ENCODE assay signal across 38 cellular contexts in genomic region chr3:157905885-157906284, GRCh38.
"Had no signal": no experiment of that assay in that cellular context is flagged by ENCODE, and none has a peak within 500 bp of the region (broad histone marks: within the 10 kb centered on the region; RNA-seq: fewer than 3 reads in every experiment).

No MANE protein-coding gene starts in this region.

- ATAC-seq: activated naive CD4-positive, alpha-beta T cell treated with anti-CD3 and anti-CD28 coated beads, Interleukin-2, amount 50 U/mL, for 72 hours; activated naive CD8-positive, alpha-beta T cell treated with anti-CD3 and anti-CD28 coated beads, Interleukin-2, amount 50 U/mL, for 24 hours; activated T-cell treated with anti-CD3 and anti-CD28 coated beads, Interleukin-2, amount 50 U/mL, for 4 hours; activated T-cell treated with anti-CD3 and anti-CD28 coated beads, Interleukin-2, amount 50 U/mL, for 72 hours; activated T-helper 17 cell treated with anti-CD3 and anti-CD28 coated beads, Interleukin-2, amount 50 U/mL, for 72 hours; body of pancreas had no signal

- H3K27ac ChIP-seq: adrenal gland, ascending aorta, body of pancreas, brain microvascular endothelial cell, breast epithelium, cardiac muscle cell had no signal

- H3K9me3 ChIP-seq: adrenal gland, body of pancreas had no signal

- H3K4me1 ChIP-seq: adrenal gland, ascending aorta, body of pancreas, breast epithelium had no signal

- H3K27me3 ChIP-seq: adrenal gland, ascending aorta, body of pancreas, brain microvascular endothelial cell, breast epithelium, cardiac muscle cell had no signal

- H3K4me3 ChIP-seq: adrenal gland, ascending aorta, body of pancreas, breast epithelium, cardiac muscle cell had no signal

- H3K36me3 ChIP-seq: adrenal gland, ascending aorta, brain microvascular endothelial cell, breast epithelium, cardiac muscle cell had no signal

- FAIRE-seq: astrocyte, bronchial epithelial cell had no signal

- DNase-seq: activated effector memory CD4-positive, alpha-beta T cell treated with anti-CD3 and anti-CD28 coated beads, Interleukin-2, amount 50 U/mL, for 16 hours; activated effector memory CD4-positive, alpha-beta T cell treated with Interleukin-2 at 50 U/mL for 16 hours; activated gamma-delta T cell; activated gamma-delta T cell treated with Interleukin-2 at 50 U/mL for 16 hours; activated naive CD4-positive, alpha-beta T cell; activated naive CD4-positive, alpha-beta T cell treated with anti-CD3 and anti-CD28 coated beads for 36 hours; activated naive CD4-positive, alpha-beta T cell treated with anti-CD3 and anti-CD28 coated beads, Interleukin-2, amount 10 ng/mL, durations not matched to agents 7 days and 5 days; activated naive CD4-positive, alpha-beta T cell treated with anti-CD3 and anti-CD28 coated beads, Interleukin-2, amount 50 U/mL, for 16 hours; activated naive CD4-positive, alpha-beta T cell treated with Interleukin-2 at 50 U/mL for 16 hours; activated naive CD8-positive, alpha-beta T cell treated with anti-CD3 and anti-CD28 coated beads, Interleukin-2, amount 10 ng/mL, durations not matched to agents 7 days and 5 days; activated naive CD8-positive, alpha-beta T cell treated with anti-CD3 and anti-CD28 coated beads, Interleukin-2, amount 50 U/mL, for 24 hours; activated T-cell treated with anti-CD3 and anti-CD28 coated beads, Interleukin-2, amount 50 U/mL, for 1 hour; activated T-cell treated with anti-CD3 and anti-CD28 coated beads, Interleukin-2, amount 50 U/mL, for 24 hours; activated T-cell treated with anti-CD3 and anti-CD28 coated beads, Interleukin-2, amount 50 U/mL, for 4 hours; activated T-cell treated with anti-CD3 and anti-CD28 coated beads, Interleukin-2, amount 50 U/mL, for 48 hours; activated T-cell treated with anti-CD3 and anti-CD28 coated beads, Interleukin-2, amount 50 U/mL, for 72 hours; adrenal gland; amygdala; anterior cingulate cortex; aorta; body of pancreas; brain microvascular endothelial cell; caudate nucleus; central memory CD4-positive, alpha-beta T cell; cerebellar nuclear complex had no signal

- H3K27ac Mint-ChIP-seq: activated naive CD4-positive, alpha-beta T cell treated with anti-CD3 and anti-CD28 coated beads for 36 hours; activated naive CD4-positive, alpha-beta T cell treated with anti-CD3 and anti-CD28 coated beads, Interleukin-2, amount 10 ng/mL, durations not matched to agents 7 days and 5 days; activated naive CD4-positive, alpha-beta T cell treated with anti-CD3 and anti-CD28 coated beads, Interleukin-2, amount 50 U/mL, for 24 hours; activated naive CD4-positive, alpha-beta T cell treated with anti-CD3 and anti-CD28 coated beads, Interleukin-2, amount 50 U/mL, for 72 hours; activated naive CD8-positive, alpha-beta T cell; activated naive CD8-positive, alpha-beta T cell treated with anti-CD3 and anti-CD28 coated beads, Interleukin-2, amount 10 ng/mL, durations not matched to agents 7 days and 5 days; activated naive CD8-positive, alpha-beta T cell treated with anti-CD3 and anti-CD28 coated beads, Interleukin-2, amount 50 U/mL, for 24 hours; activated T-cell treated with anti-CD3 and anti-CD28 coated beads, Interleukin-2, amount 50 U/mL, for 24 hours; activated T-cell treated with anti-CD3 and anti-CD28 coated beads, Interleukin-2, amount 50 U/mL, for 72 hours; activated T-helper 1 cell treated with anti-CD3 and anti-CD28 coated beads, Interleukin-12 subunit alpha, Interleukin-12 subunit beta, Interleukin-2, Interleukin-4 antibody, amounts not matched to agents 30 ng/mL and 10 ng/mL and 1 ng/mL, durations not matched to agents 14 hours and 24 hours and 36 hours; activated T-helper 17 cell treated with anti-CD3 and anti-CD28 coated beads, Interleukin-2, amount 50 U/mL, for 72 hours; activated T-helper 2 cell treated with anti-CD3 and anti-CD28 coated beads, Interferon-gamma antibody, Interleukin-2, Interleukin-4, amounts not matched to agents 10 μg/mL and 5 μg/mL and 100 μg/mL, durations not matched to agents 14 hours and 24 hours and 36 hours; brain had no signal

- H3K4me1 Mint-ChIP-seq: activated naive CD4-positive, alpha-beta T cell treated with anti-CD3 and anti-CD28 coated beads, Interleukin-2, amount 10 ng/mL, durations not matched to agents 7 days and 5 days; activated naive CD4-positive, alpha-beta T cell treated with anti-CD3 and anti-CD28 coated beads, Interleukin-2, amount 50 U/mL, for 24 hours; activated naive CD8-positive, alpha-beta T cell treated with anti-CD3 and anti-CD28 coated beads, Interleukin-2, amount 10 ng/mL, durations not matched to agents 7 days and 5 days; activated naive CD8-positive, alpha-beta T cell treated with anti-CD3 and anti-CD28 coated beads, Interleukin-2, amount 50 U/mL, for 24 hours; activated T-helper 17 cell treated with anti-CD3 and anti-CD28 coated beads, Interleukin-2, amount 50 U/mL, for 72 hours; brain; central memory CD8-positive, alpha-beta T cell had no signal

- H3K36me3 Mint-ChIP-seq: activated naive CD4-positive, alpha-beta T cell treated with anti-CD3 and anti-CD28 coated beads, Interleukin-2, amount 10 ng/mL, durations not matched to agents 7 days and 5 days; activated naive CD4-positive, alpha-beta T cell treated with anti-CD3 and anti-CD28 coated beads, Interleukin-2, amount 50 U/mL, for 24 hours; activated naive CD4-positive, alpha-beta T cell treated with anti-CD3 and anti-CD28 coated beads, Interleukin-2, amount 50 U/mL, for 72 hours; activated naive CD8-positive, alpha-beta T cell; activated naive CD8-positive, alpha-beta T cell treated with anti-CD3 and anti-CD28 coated beads, Interleukin-2, amount 10 ng/mL, durations not matched to agents 7 days and 5 days; brain had no signal

- H3K27me3 Mint-ChIP-seq: activated naive CD4-positive, alpha-beta T cell treated with anti-CD3 and anti-CD28 coated beads, Interleukin-2, amount 10 ng/mL, durations not matched to agents 7 days and 5 days; activated naive CD4-positive, alpha-beta T cell treated with anti-CD3 and anti-CD28 coated beads, Interleukin-2, amount 50 U/mL, for 24 hours; activated naive CD8-positive, alpha-beta T cell; activated naive CD8-positive, alpha-beta T cell treated with anti-CD3 and anti-CD28 coated beads, Interleukin-2, amount 10 ng/mL, durations not matched to agents 7 days and 5 days; activated T-cell treated with anti-CD3 and anti-CD28 coated beads, Interleukin-2, amount 50 U/mL, for 24 hours; activated T-helper 17 cell treated with anti-CD3 and anti-CD28 coated beads, Interleukin-2, amount 50 U/mL, for 72 hours; central memory CD8-positive, alpha-beta T cell had no signal

- H3K9me3 Mint-ChIP-seq: activated T-helper 2 cell treated with anti-CD3 and anti-CD28 coated beads, Interferon-gamma antibody, Interleukin-2, Interleukin-4, amounts not matched to agents 10 μg/mL and 5 μg/mL and 100 μg/mL, durations not matched to agents 14 hours and 24 hours and 36 hours had no signal

- H3K4me3 Mint-ChIP-seq: activated naive CD4-positive, alpha-beta T cell treated with anti-CD3 and anti-CD28 coated beads for 36 hours; activated naive CD4-positive, alpha-beta T cell treated with anti-CD3 and anti-CD28 coated beads, Interleukin-2, amount 10 ng/mL, durations not matched to agents 7 days and 5 days; activated naive CD4-positive, alpha-beta T cell treated with anti-CD3 and anti-CD28 coated beads, Interleukin-2, amount 50 U/mL, for 24 hours; activated naive CD8-positive, alpha-beta T cell; activated naive CD8-positive, alpha-beta T cell treated with anti-CD3 and anti-CD28 coated beads, Interleukin-2, amount 10 ng/mL, durations not matched to agents 7 days and 5 days; activated naive CD8-positive, alpha-beta T cell treated with anti-CD3 and anti-CD28 coated beads, Interleukin-2, amount 50 U/mL, for 24 hours; activated T-cell treated with anti-CD3 and anti-CD28 coated beads, Interleukin-2, amount 50 U/mL, for 24 hours; activated T-cell treated with anti-CD3 and anti-CD28 coated beads, Interleukin-2, amount 50 U/mL, for 4 hours; activated T-cell treated with anti-CD3 and anti-CD28 coated beads, Interleukin-2, amount 50 U/mL, for 72 hours; activated T-helper 1 cell treated with anti-CD3 and anti-CD28 coated beads, Interleukin-12 subunit alpha, Interleukin-12 subunit beta, Interleukin-2, Interleukin-4 antibody, amounts not matched to agents 30 ng/mL and 10 ng/mL and 1 ng/mL, durations not matched to agents 14 hours and 24 hours and 36 hours; activated T-helper 17 cell treated with anti-CD3 and anti-CD28 coated beads, Interleukin-2, amount 50 U/mL, for 72 hours; brain; central memory CD8-positive, alpha-beta T cell had no signal
